In genomic region chr12:31950492-31950891, GRCh38 we compare ENCODE assay signal across 1 cellular context.
TF ChIP-seq lines count a peak whose summit lies in the region.

No MANE protein-coding gene starts in this region.

TF ChIP-seq in HepG2, 621 proteins besides CTCF, POLR2A, EP300 and RAD21 (continued from another document):
- TF ChIP-seq CSRNP1 (CRISPR knock-in tag; IDR thresholded peaks at IDR 0.05), result no peak
- TF ChIP-seq NAIF1 (CRISPR knock-in tag; IDR thresholded peaks at IDR 0.05; ENCODE audit: borderline replicate concordance), result no peak
- TF ChIP-seq BCL6 (CRISPR knock-in tag; IDR thresholded peaks at IDR 0.05), result no peak
- no peak for TF ChIP-seq ZFYVE20 (CRISPR knock-in tag; IDR thresholded peaks at IDR 0.05; ENCODE audit: borderline replicate concordance, low read depth)
- TF ChIP-seq HDAC6 (IDR thresholded peaks at IDR 0.05; ENCODE audit: low read depth, low read length), result no peak
- TF ChIP-seq, protein P1, sequence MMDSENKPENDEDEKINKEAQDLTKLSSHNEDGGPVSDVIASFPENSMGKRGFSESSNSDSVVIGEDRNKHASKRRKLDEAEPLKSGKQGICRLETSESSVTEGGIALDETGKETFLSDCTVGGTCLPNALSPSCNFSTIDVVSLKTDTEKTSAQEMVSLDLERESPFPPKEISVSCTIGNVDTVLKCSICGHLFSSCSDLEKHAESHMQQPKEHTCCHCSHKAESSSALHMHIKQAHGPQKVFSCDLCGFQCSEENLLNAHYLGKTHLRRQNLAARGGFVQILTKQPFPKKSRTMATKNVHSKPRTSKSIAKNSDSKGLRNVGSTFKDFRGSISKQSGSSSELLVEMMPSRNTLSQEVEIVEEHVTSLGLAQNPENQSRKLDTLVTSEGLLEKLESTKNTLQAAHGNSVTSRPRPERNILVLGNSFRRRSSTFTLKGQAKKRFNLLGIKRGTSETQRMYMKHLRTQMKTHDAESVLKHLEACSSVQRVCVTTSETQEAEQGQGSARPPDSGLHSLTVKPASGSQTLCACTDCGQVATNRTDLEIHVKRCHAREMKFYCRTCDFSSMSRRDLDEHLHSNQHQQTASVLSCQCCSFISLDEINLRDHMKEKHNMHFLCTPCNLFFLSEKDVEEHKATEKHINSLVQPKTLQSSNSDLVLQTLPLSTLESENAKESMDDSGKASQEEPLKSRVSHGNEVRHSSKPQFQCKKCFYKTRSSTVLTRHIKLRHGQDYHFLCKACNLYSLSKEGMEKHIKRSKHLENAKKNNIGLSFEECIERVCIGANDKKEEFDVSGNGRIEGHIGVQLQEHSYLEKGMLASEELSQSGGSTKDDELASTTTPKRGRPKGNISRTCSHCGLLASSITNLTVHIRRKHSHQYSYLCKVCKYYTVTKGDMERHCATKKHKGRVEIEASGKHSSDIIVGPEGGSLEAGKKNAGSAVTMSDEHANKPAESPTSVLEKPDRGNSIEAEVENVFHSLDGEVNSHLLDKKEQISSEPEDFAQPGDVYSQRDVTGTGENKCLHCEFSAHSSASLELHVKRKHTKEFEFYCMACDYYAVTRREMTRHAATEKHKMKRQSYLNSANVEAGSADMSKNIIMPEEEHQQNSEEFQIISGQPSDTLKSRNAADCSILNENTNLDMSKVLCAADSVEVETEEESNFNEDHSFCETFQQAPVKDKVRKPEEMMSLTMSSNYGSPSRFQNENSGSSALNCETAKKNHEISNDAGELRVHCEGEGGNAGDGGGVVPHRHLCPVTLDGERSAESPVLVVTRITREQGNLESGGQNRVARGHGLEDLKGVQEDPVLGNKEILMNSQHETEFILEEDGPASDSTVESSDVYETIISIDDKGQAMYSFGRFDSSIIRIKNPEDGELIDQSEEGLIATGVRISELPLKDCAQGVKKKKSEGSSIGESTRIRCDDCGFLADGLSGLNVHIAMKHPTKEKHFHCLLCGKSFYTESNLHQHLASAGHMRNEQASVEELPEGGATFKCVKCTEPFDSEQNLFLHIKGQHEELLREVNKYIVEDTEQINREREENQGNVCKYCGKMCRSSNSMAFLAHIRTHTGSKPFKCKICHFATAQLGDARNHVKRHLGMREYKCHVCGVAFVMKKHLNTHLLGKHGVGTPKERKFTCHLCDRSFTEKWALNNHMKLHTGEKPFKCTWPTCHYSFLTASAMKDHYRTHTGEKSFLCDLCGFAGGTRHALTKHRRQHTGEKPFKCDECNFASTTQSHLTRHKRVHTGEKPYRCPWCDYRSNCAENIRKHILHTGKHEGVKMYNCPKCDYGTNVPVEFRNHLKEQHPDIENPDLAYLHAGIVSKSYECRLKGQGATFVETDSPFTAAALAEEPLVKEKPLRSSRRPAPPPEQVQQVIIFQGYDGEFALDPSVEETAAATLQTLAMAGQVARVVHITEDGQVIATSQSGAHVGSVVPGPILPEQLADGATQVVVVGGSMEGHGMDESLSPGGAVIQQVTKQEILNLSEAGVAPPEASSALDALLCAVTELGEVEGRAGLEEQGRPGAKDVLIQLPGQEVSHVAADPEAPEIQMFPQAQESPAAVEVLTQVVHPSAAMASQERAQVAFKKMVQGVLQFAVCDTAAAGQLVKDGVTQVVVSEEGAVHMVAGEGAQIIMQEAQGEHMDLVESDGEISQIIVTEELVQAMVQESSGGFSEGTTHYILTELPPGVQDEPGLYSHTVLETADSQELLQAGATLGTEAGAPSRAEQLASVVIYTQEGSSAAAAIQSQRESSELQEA (CRISPR knock-in tag; IDR thresholded peaks at IDR 0.05; ENCODE audit: not compliant biosample characterization), result no peak
- TF ChIP-seq POLR2AphosphoS5 (IDR thresholded peaks at IDR 0.05; ENCODE audit: low read depth, low read length), result no peak
- TF ChIP-seq TMF1 (CRISPR knock-in tag; IDR thresholded peaks at IDR 0.05; ENCODE audit: low read depth), result no peak
- no peak for TF ChIP-seq NR2F6 (IDR thresholded peaks at IDR 0.05)
- no peak for TF ChIP-seq NR2F6 (CRISPR knock-in tag; IDR thresholded peaks at IDR 0.05)
- TF ChIP-seq KLF15 (CRISPR knock-in tag; IDR thresholded peaks at IDR 0.05; ENCODE audit: borderline replicate concordance), result no peak
- no peak for TF ChIP-seq SSRP1 (CRISPR knock-in tag; IDR thresholded peaks at IDR 0.05)
- no peak for TF ChIP-seq DR1 (CRISPR knock-in tag; IDR thresholded peaks at IDR 0.05)
- TF ChIP-seq MAFG (CRISPR knock-in tag; IDR thresholded peaks at IDR 0.05), result no peak
- TF ChIP-seq SIX4 (CRISPR knock-in tag; IDR thresholded peaks at IDR 0.05), result no peak
- TF ChIP-seq ZNF839 (CRISPR knock-in tag; IDR thresholded peaks at IDR 0.05; ENCODE audit: borderline replicate concordance), result no peak
